9 cellular contexts compared by ENCODE assay signal in genomic region chr7:76512941-76513816, GRCh38. TPM values are rescaled to one million over a fixed set of nuclear protein-coding genes. Genes with fewer than 3 reads are reported as not detected.
DNase-seq lines count a peak whose midpoint lies in the region; ATAC-seq and TF ChIP-seq lines count a peak whose summit lies in the region.
"Had no signal": no experiment of that assay in that cellular context is flagged by ENCODE, and none has a peak within 500 bp of the region (broad histone marks: within the 10 kb centered on the region; RNA-seq: fewer than 3 reads in every experiment).

No MANE protein-coding gene starts in this region.

- ATAC-seq in SK-N-SH treated with all-trans-retinoic acid at 6 μM for 48 hours = peak; percentile 54

- H3K27me3 ChIP-seq in kidney epithelial cell (ENCODE audit: control insufficient read depth, insufficient read depth, low read length) = no peaks in the 10 kb centered on the region

- TF ChIP-seq CTCF in GM12864 (IDR thresholded peaks at IDR 0.05; ENCODE audit: low read depth, low read length, missing control alignments) (peak; percentile 39), kidney epithelial cell (IDR thresholded peaks at IDR 0.05; ENCODE audit: insufficient read depth, low read length, poor library complexity, severe bottlenecking) (peak; percentile 17)

- no peaks in the 10 kb centered on the region for H3K36me3 ChIP-seq in kidney epithelial cell (ENCODE audit: control insufficient read depth, insufficient read depth, low read length)

- H3K4me3 ChIP-seq in GM12864 (ENCODE audit: low read depth, low read length) (no peak overlapping the region), kidney epithelial cell (ENCODE audit: low read depth, low read length) (no peak overlapping the region)

- DNase-seq in ACHN (peak; percentile 59), GM12864 (ENCODE audit: low read depth) (no peak), kidney epithelial cell (ENCODE audit: low read depth) (no peak), NCI-H446 treated with DMSO at 0.1 percent for 48 hours (lab: John Stamatoyannopoulos, UW) (no peak), medulla oblongata (ENCODE audit: extremely low spot score) (no peak), amniotic stem cell (lab: John Stamatoyannopoulos, UW) (no peak), DMS153 (lab: John Stamatoyannopoulos, UW) (no peak)
- DNase-seq: foreskin melanocyte had no signal

- in situ Hi-C loops in ACHN (cut with HindIII; ENCODE audit: low pct_ligation_motif_present, low pct_unique_long_range_greater_than_20kb, low sequenced_read_pairs) = no loop called here

TF ChIP-seq in SK-N-SH treated with all-trans-retinoic acid at 6 μM for 48 hours, 23 proteins besides CTCF, POLR2A, EP300 and RAD21:
- TF ChIP-seq ZC3H10 (CRISPR knock-in tag; IDR thresholded peaks at IDR 0.05) (no peak), ZNF8 (CRISPR knock-in tag; IDR thresholded peaks at IDR 0.05) (no peak), OSR1 (CRISPR knock-in tag; IDR thresholded peaks at IDR 0.05) (no peak), ZNF565 (CRISPR knock-in tag; conservative IDR thresholded peaks at IDR 0.05; ENCODE audit: low read depth) (no peak), TOX (CRISPR knock-in tag; IDR thresholded peaks at IDR 0.05; ENCODE audit: borderline replicate concordance) (no peak), ESRRG (CRISPR knock-in tag; IDR thresholded peaks at IDR 0.05) (no peak), ARNTL (CRISPR knock-in tag; IDR thresholded peaks at IDR 0.05; ENCODE audit: borderline replicate concordance, low read depth) (no peak), ZFP3 (CRISPR knock-in tag; IDR thresholded peaks at IDR 0.05) (no peak), ISL1 (CRISPR knock-in tag; IDR thresholded peaks at IDR 0.05) (no peak), GLIS3 (CRISPR knock-in tag; IDR thresholded peaks at IDR 0.05) (no peak), ZFP30 (CRISPR knock-in tag; IDR thresholded peaks at IDR 0.05) (no peak), TSHZ2 (CRISPR knock-in tag; IDR thresholded peaks at IDR 0.05) (no peak), PATZ1 (CRISPR knock-in tag; IDR thresholded peaks at IDR 0.05; ENCODE audit: borderline replicate concordance) (no peak)
- TF ChIP-seq, protein P1, sequence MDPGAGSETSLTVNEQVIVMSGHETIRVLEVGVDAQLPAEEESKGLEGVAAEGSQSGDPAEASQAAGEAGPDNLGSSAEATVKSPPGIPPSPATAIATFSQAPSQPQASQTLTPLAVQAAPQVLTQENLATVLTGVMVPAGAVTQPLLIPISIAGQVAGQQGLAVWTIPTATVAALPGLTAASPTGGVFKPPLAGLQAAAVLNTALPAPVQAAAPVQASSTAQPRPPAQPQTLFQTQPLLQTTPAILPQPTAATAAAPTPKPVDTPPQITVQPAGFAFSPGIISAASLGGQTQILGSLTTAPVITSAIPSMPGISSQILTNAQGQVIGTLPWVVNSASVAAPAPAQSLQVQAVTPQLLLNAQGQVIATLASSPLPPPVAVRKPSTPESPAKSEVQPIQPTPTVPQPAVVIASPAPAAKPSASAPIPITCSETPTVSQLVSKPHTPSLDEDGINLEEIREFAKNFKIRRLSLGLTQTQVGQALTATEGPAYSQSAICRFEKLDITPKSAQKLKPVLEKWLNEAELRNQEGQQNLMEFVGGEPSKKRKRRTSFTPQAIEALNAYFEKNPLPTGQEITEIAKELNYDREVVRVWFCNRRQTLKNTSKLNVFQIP (CRISPR knock-in tag; IDR thresholded peaks at IDR 0.05; ENCODE audit: borderline replicate concordance, low read depth) = no peak

RNA-seq across cellular contexts. Expression of gene UPK3B, which starts 2.8 kb away (rescaled TPM):
- not detected in 2 replicates for total RNA-seq in kidney epithelial cell

RNA-seq across cellular contexts. Expression of gene SPDYE16, which starts 29.9 kb away (rescaled TPM):
- total RNA-seq in kidney epithelial cell = not detected in 2 replicates

RNA-seq across cellular contexts. Expression of gene DTX2, which starts 51.7 kb away (rescaled TPM):
- total RNA-seq in kidney epithelial cell = 17.9 and 26.6 TPM in 2 replicates
